ENCODE assay signal across 8 cellular contexts in genomic region chr19:11380653-11381534, GRCh38. TPM values are rescaled to one million over a fixed set of nuclear protein-coding genes. Genes with fewer than 3 reads are reported as not detected.
DNase-seq lines count a peak whose midpoint lies in the region; ATAC-seq, FAIRE-seq and TF ChIP-seq lines count a peak whose summit lies in the region.

No MANE protein-coding gene starts in this region.

- H3K27me3 ChIP-seq in astrocyte (ENCODE audit: insufficient read depth, low read length) (peaks cover 13% of the 10 kb centered on the region), hepatocyte (no peaks in the 10 kb centered on the region)

- peaks cover 35% of the 10 kb centered on the region for H3K4me1 Mint-ChIP-seq in T-helper 2 cell treated with Interferon-gamma antibody and Interleukin-4, amounts not matched to agents 5 μg/mL and 100 μg/mL, for 36 hours (ENCODE audit: low read depth)
- peaks cover 12% of the 10 kb centered on the region for H3K4me1 Mint-ChIP-seq in astrocyte (ENCODE audit: low read depth, unreplicated experiment)

- H3K27me3 Mint-ChIP-seq in T-helper 2 cell treated with Interferon-gamma antibody and Interleukin-4, amounts not matched to agents 5 μg/mL and 100 μg/mL, for 36 hours (ENCODE audit: low read depth): peaks cover 24% of the 10 kb centered on the region
- H3K27me3 Mint-ChIP-seq in astrocyte (ENCODE audit: low read depth, unreplicated experiment): peaks cover 7% of the 10 kb centered on the region

- H3K79me2 ChIP-seq in astrocyte (ENCODE audit: insufficient read depth, low read length) (no peaks in the 10 kb centered on the region), hepatocyte (peaks cover 7% of the 10 kb centered on the region)

- H3K4me1 ChIP-seq in astrocyte (ENCODE audit: insufficient read depth, low read length) (peaks cover 40% of the 10 kb centered on the region), hepatocyte (ENCODE audit: insufficient read depth) (peaks cover 13% of the 10 kb centered on the region)

- 6% methylated on average over 43 of the region's 54 CpGs for WGBS in hepatocyte (ENCODE audit: low lambda C conversion rate, missing lambda C conversion rate)

- DNase-seq in NCI-H1105 treated with DMSO at 0.1 percent for 48 hours (lab: John Stamatoyannopoulos, UW): peak; percentile 99
- peak; percentile 96 for DNase-seq in T-helper 2 cell treated with Interferon-gamma antibody and Interleukin-4, amounts not matched to agents 5 μg/mL and 100 μg/mL, for 36 hours (ENCODE audit: low spot score)
- peak; percentile 86 for DNase-seq in astrocyte (ENCODE audit: low read depth)
- peak; percentile 96 for DNase-seq in hepatocyte (ENCODE audit: low spot score)
- peak; percentile 98 for DNase-seq in retina
- DNase-seq in DMS79 (lab: John Stamatoyannopoulos, UW): no peak

- FAIRE-seq in astrocyte (lab: Jason Lieb, UNC): no peak

- peak overlapping the region; percentile 80 for H3K9ac ChIP-seq in astrocyte (ENCODE audit: low read length)

- H4K20me1 ChIP-seq in astrocyte (ENCODE audit: insufficient read depth, low read length) (peaks cover 9% of the 10 kb centered on the region), hepatocyte (ENCODE audit: insufficient read depth, poor library complexity, severe bottlenecking) (no peaks in the 10 kb centered on the region)

- H3K27ac Mint-ChIP-seq in T-helper 2 cell treated with Interferon-gamma antibody and Interleukin-4, amounts not matched to agents 5 μg/mL and 100 μg/mL, for 36 hours: peak overlapping the region; percentile 100
- peak overlapping the region; percentile 91 for H3K27ac Mint-ChIP-seq in astrocyte (ENCODE audit: unreplicated experiment)

- H3K36me3 Mint-ChIP-seq in T-helper 2 cell treated with Interferon-gamma antibody and Interleukin-4, amounts not matched to agents 5 μg/mL and 100 μg/mL, for 36 hours (ENCODE audit: low read depth): peaks cover 16% of the 10 kb centered on the region
- H3K36me3 Mint-ChIP-seq in astrocyte (ENCODE audit: low read depth, unreplicated experiment): no peaks in the 10 kb centered on the region

- H3K9me2 ChIP-seq in hepatocyte (replicated peaks; ENCODE audit: insufficient read depth): no peaks in the 10 kb centered on the region

- no peaks in the 10 kb centered on the region for H3K9me3 Mint-ChIP-seq in T-helper 2 cell treated with Interferon-gamma antibody and Interleukin-4, amounts not matched to agents 5 μg/mL and 100 μg/mL, for 36 hours
- H3K9me3 Mint-ChIP-seq in astrocyte (ENCODE audit: unreplicated experiment): no peaks in the 10 kb centered on the region

- ATAC-seq in HG02678 (IDR thresholded peaks at IDR 0.05; ENCODE audit: unreplicated experiment): peak; percentile 81

- peak overlapping the region; percentile 88 for H3K4me3 Mint-ChIP-seq in T-helper 2 cell treated with Interferon-gamma antibody and Interleukin-4, amounts not matched to agents 5 μg/mL and 100 μg/mL, for 36 hours
- H3K4me3 Mint-ChIP-seq in astrocyte (ENCODE audit: unreplicated experiment): peak overlapping the region; percentile 90

- no peaks in the 10 kb centered on the region for H3K9me3 ChIP-seq in astrocyte (ENCODE audit: insufficient read depth, low read depth, low read length)
- no peaks in the 10 kb centered on the region for H3K9me3 ChIP-seq in hepatocyte (ENCODE audit: low read depth)

- H3K4me3 ChIP-seq in astrocyte (ENCODE audit: insufficient read depth, low read depth, low read length) (peak overlapping the region; percentile 69), hepatocyte (peak overlapping the region; percentile 22)

- TF ChIP-seq CTCF in GM12874 (IDR thresholded peaks at IDR 0.05; ENCODE audit: insufficient read depth, low read depth, low read length): peak; percentile 89
- peak; percentile 26 for TF ChIP-seq CTCF in astrocyte (IDR thresholded peaks at IDR 0.05; ENCODE audit: insufficient read depth, low read depth, low read length)
- TF ChIP-seq CTCF in hepatocyte (IDR thresholded peaks at IDR 0.05; ENCODE audit: poor library complexity): peak; percentile 66

- H3K4me2 ChIP-seq in astrocyte (ENCODE audit: low read length): peak overlapping the region; percentile 96
- peak overlapping the region; percentile 82 for H3K4me2 ChIP-seq in hepatocyte

- H3K27ac ChIP-seq in astrocyte (ENCODE audit: low read depth, low read length) (peak overlapping the region; percentile 74), hepatocyte (peak overlapping the region; percentile 30)

- H3K36me3 ChIP-seq in astrocyte (ENCODE audit: insufficient read depth, low read length) (no peaks in the 10 kb centered on the region), hepatocyte (replicated peaks; ENCODE audit: insufficient read depth, low read depth) (no peaks in the 10 kb centered on the region)

- H2AFZ ChIP-seq in astrocyte (ENCODE audit: low read depth, low read length) (peak overlapping the region; percentile 94), hepatocyte (peak overlapping the region; percentile 20)

RNA-seq across cellular contexts. Expression of gene EPOR, which starts 3.2 kb away (rescaled TPM):
- total RNA-seq in astrocyte: 4.4 and 4.7 TPM in 2 replicates
- 16.6 and 20.9 TPM in 2 replicates for total RNA-seq in hepatocyte
- 34.2 and 46.8 TPM in 2 replicates for polyA plus RNA-seq in hepatocyte

RNA-seq across cellular contexts. Expression of gene SWSAP1, which starts 6.4 kb away (rescaled TPM):
- total RNA-seq in astrocyte (1.7 and 1.8 TPM in 2 replicates), hepatocyte (2.2 and 3.1 TPM in 2 replicates)
- polyA plus RNA-seq in hepatocyte: 4.0 and 4.9 TPM in 2 replicates

RNA-seq across cellular contexts. Expression of gene PLPPR2, which starts 25.7 kb away (rescaled TPM):
- total RNA-seq in astrocyte (37.8 and 46.6 TPM in 2 replicates), hepatocyte (10.9 and 25.9 TPM in 2 replicates)
- polyA plus RNA-seq in hepatocyte: 41.7 and 47.0 TPM in 2 replicates

RNA-seq across cellular contexts. Expression of gene CCDC159, which starts 34.6 kb away (rescaled TPM):
- total RNA-seq in astrocyte: 11.8 and 14.8 TPM in 2 replicates
- total RNA-seq in hepatocyte: 10.1 and 14.6 TPM in 2 replicates
- 27.1 and 46.3 TPM in 2 replicates for polyA plus RNA-seq in hepatocyte

RNA-seq across cellular contexts. Expression of gene TMEM205, which starts 34.8 kb away (rescaled TPM):
- total RNA-seq in astrocyte (45.0 and 46.0 TPM in 2 replicates), hepatocyte (188 TPM in 2 replicates)
- 199 and 212 TPM in 2 replicates for polyA plus RNA-seq in hepatocyte

Comparison
In these comparisons a context has a peak if more than half of its experiments do, and no peak if none do; other contexts are left out.
1. CTCF ChIP-seq: peak in every context shown above with its lines; median percentile 89 in GM12874; 66 in hepatocyte; 26 in astrocyte.